9 cellular contexts compared by ENCODE assay signal in genomic region chr1:218585565-218586184, GRCh38.
DNase-seq lines count a peak whose midpoint lies in the region; ATAC-seq, FAIRE-seq and TF ChIP-seq lines count a peak whose summit lies in the region.
"Had no signal": no experiment of that assay in that cellular context is flagged by ENCODE, and none has a peak within 500 bp of the region (broad histone marks: within the 10 kb centered on the region; RNA-seq: fewer than 3 reads in every experiment).

No MANE protein-coding gene starts in this region.

- peak overlapping the region; percentile 80 for H3K27ac Mint-ChIP-seq in osteocyte (ENCODE audit: unreplicated experiment)
- no peak overlapping the region for H3K27ac Mint-ChIP-seq in stimulated activated effector memory CD8-positive, alpha-beta T cell treated with anti-CD3 and anti-CD28 coated beads, Interleukin-12 subunit alpha, Interleukin-12 subunit beta, amount 100 ng/mL, for 72 hours

- no peaks in the 10 kb centered on the region for H3K27me3 Mint-ChIP-seq in osteocyte (ENCODE audit: unreplicated experiment)

- TF ChIP-seq CTCF in endothelial cell of umbilical vein (IDR thresholded peaks at IDR 0.05; ENCODE audit: extremely low read depth in 1 of 2, insufficient read depth in 1 of 2, low read depth in 1 of 2, low read length in 2 of 2) (no peak), osteocyte (IDR thresholded peaks at IDR 0.05) (peak; percentile 13)

- H3K9me1 ChIP-seq in endothelial cell of umbilical vein (replicated peaks; ENCODE audit: control insufficient read depth, extremely low read depth, insufficient read depth, low read length) = no peaks in the 10 kb centered on the region

- no peak overlapping the region for H3K4me3 Mint-ChIP-seq in osteocyte (ENCODE audit: unreplicated experiment)
- no peak overlapping the region for H3K4me3 Mint-ChIP-seq in stimulated activated effector memory CD8-positive, alpha-beta T cell treated with anti-CD3 and anti-CD28 coated beads, Interleukin-12 subunit alpha, Interleukin-12 subunit beta, amount 100 ng/mL, for 72 hours

- FAIRE-seq in endothelial cell of umbilical vein (lab: Jason Lieb, UNC) = peak; percentile 90

- ATAC-seq in GM21619 (IDR thresholded peaks at IDR 0.05; ENCODE audit: unreplicated experiment) (peak; percentile 73), GM19035 (IDR thresholded peaks at IDR 0.05; ENCODE audit: unreplicated experiment) (no peak)
- no peak for ATAC-seq in stimulated activated effector memory CD8-positive, alpha-beta T cell treated with anti-CD3 and anti-CD28 coated beads, Interleukin-12 subunit alpha, Interleukin-12 subunit beta, amount 100 ng/mL, for 72 hours

- BruUV-seq in endothelial cell of umbilical vein (replicated peaks; lab: Mats Ljungman, UMichigan) = TSS peak; percentile 95

- peak; percentile 28 for TF ChIP-seq POLR2A in endothelial cell of umbilical vein (IDR thresholded peaks at IDR 0.05; ENCODE audit: low read depth, low read length)

- peaks cover 7% of the 10 kb centered on the region for H3K36me3 Mint-ChIP-seq in osteocyte (ENCODE audit: unreplicated experiment)
- no peaks in the 10 kb centered on the region for H3K36me3 Mint-ChIP-seq in stimulated activated effector memory CD8-positive, alpha-beta T cell treated with anti-CD3 and anti-CD28 coated beads, Interleukin-12 subunit alpha, Interleukin-12 subunit beta, amount 100 ng/mL, for 72 hours

- no peaks in the 10 kb centered on the region for H3K9me3 ChIP-seq in endothelial cell of umbilical vein (replicated peaks; ENCODE audit: control insufficient read depth, insufficient read depth, low read length)

- H3K4me2 ChIP-seq in endothelial cell of umbilical vein (ENCODE audit: insufficient read depth, low read length) = peak overlapping the region; percentile 38
- H3K4me2 ChIP-seq: KMS-11 had no signal

- H3K9me3 Mint-ChIP-seq in osteocyte (ENCODE audit: unreplicated experiment) = peaks cover 19% of the 10 kb centered on the region
- H3K9me3 Mint-ChIP-seq in stimulated activated effector memory CD8-positive, alpha-beta T cell treated with anti-CD3 and anti-CD28 coated beads, Interleukin-12 subunit alpha, Interleukin-12 subunit beta, amount 100 ng/mL, for 72 hours = peaks cover 5% of the 10 kb centered on the region

- H4K20me1 ChIP-seq in endothelial cell of umbilical vein (replicated peaks; ENCODE audit: control insufficient read depth, extremely low read depth, insufficient read depth, low read length) = no peaks in the 10 kb centered on the region

- POLR2A ChIA-PET in endothelial cell of umbilical vein (lab: Charles Lee) = no interaction called here

- CTCF ChIA-PET in endothelial cell of umbilical vein (lab: Charles Lee) = interaction anchor here (0.9 to 1.2 kb wide), 2 partner anchors 27 to 247 kb away, joined by 3 to 5 read pairs; no protein-coding TSS in a partner anchor

- no peaks in the 10 kb centered on the region for H3K36me3 ChIP-seq in endothelial cell of umbilical vein (ENCODE audit: control insufficient read depth in 2 of 2, extremely low read depth in 1 of 2, insufficient read depth in 2 of 2, low read length in 2 of 2)

- peak overlapping the region; percentile 77 for H3K27ac ChIP-seq in endothelial cell of umbilical vein (ENCODE audit: insufficient read depth, low read depth, low read length)
- H3K27ac ChIP-seq: KMS-11 had no signal

- H3K4me1 ChIP-seq in endothelial cell of umbilical vein (ENCODE audit: control insufficient read depth, extremely low read depth, insufficient read depth, low read length) = peaks cover 14% of the 10 kb centered on the region

- H3K4me3 ChIP-seq in endothelial cell of umbilical vein (replicated peaks in 1 of 3; ENCODE audit: insufficient read depth in 1 of 3, low read depth in 1 of 3, low read length in 3 of 3) = peak overlapping the region in 1 of 3 experiments; percentile 4

- H2AFZ ChIP-seq in endothelial cell of umbilical vein (ENCODE audit: low read depth, low read length) = peak overlapping the region; percentile 75

- peak overlapping the region; percentile 61 for H3K9ac ChIP-seq in endothelial cell of umbilical vein (replicated peaks; ENCODE audit: extremely low read depth, insufficient read depth, low read length)
- H3K9ac ChIP-seq: KMS-11 had no signal

- no peaks in the 10 kb centered on the region for H3K27me3 ChIP-seq in endothelial cell of umbilical vein (ENCODE audit: control insufficient read depth in 2 of 2, insufficient read depth in 2 of 2, low read length in 2 of 2)

- H3K4me1 Mint-ChIP-seq in osteocyte (ENCODE audit: unreplicated experiment) = peaks cover 38% of the 10 kb centered on the region
- no peaks in the 10 kb centered on the region for H3K4me1 Mint-ChIP-seq in stimulated activated effector memory CD8-positive, alpha-beta T cell treated with anti-CD3 and anti-CD28 coated beads, Interleukin-12 subunit alpha, Interleukin-12 subunit beta, amount 100 ng/mL, for 72 hours

- intact Hi-C loops in endothelial cell of umbilical vein (cut with micrococcal nuclease) = loop anchor here (5.0 kb wide), 1 partner anchor 223 kb away; no protein-coding TSS in a partner anchor

- no peaks in the 10 kb centered on the region for H3K79me2 ChIP-seq in endothelial cell of umbilical vein (ENCODE audit: control insufficient read depth, insufficient read depth, low read length)

- DNase-seq in NCI-H460 (ENCODE audit: extremely low read depth, low read depth) (peak; percentile 42), endothelial cell of umbilical vein (ENCODE audit: low read depth, low spot score) (peak; percentile 86), osteocyte (ENCODE audit: extremely low spot score, unreplicated experiment) (peak; percentile 89), SIG-M5 treated with dmso at 0.1 percent for 504 hours (lab: John Stamatoyannopoulos, UW; ENCODE audit: unreplicated experiment) (no peak), RPMI8226 (no peak)
- no peak for DNase-seq in stimulated activated effector memory CD8-positive, alpha-beta T cell treated with anti-CD3 and anti-CD28 coated beads, Interleukin-12 subunit alpha, Interleukin-12 subunit beta, amount 100 ng/mL, for 72 hours (ENCODE audit: low spot score in 2 of 2)

- dilution Hi-C loops in endothelial cell of umbilical vein (cut with MboI; ENCODE audit: extremely low pct_ligation_motif_present, low sequenced_read_pairs) = no loop called here

TF ChIP-seq in endothelial cell of umbilical vein, 7 proteins besides CTCF, POLR2A, EP300 and RAD21:
- no peak for TF ChIP-seq EZH2 (IDR thresholded peaks at IDR 0.05; ENCODE audit: borderline replicate concordance, low read depth, low read length, severe bottlenecking)
- peak; percentile 94 for TF ChIP-seq FOS (IDR thresholded peaks at IDR 0.05; ENCODE audit: borderline replicate concordance, insufficient read depth, low read length)
- no peak for TF ChIP-seq MAX (IDR thresholded peaks at IDR 0.05; ENCODE audit: insufficient read depth, insufficient read length)
- peak; percentile 99 for TF ChIP-seq JUN (IDR thresholded peaks at IDR 0.05; ENCODE audit: borderline replicate concordance, insufficient read depth, insufficient read length, low read depth)
- no peak for TF ChIP-seq MYC (IDR thresholded peaks at IDR 0.05; ENCODE audit: low read depth, low read length)
- TF ChIP-seq POLR2AphosphoS5 (IDR thresholded peaks at IDR 0.05; ENCODE audit: insufficient read depth, low read depth, low read length) = peak; percentile 23

Comparison
In these comparisons a context has a peak if more than half of its experiments do, and no peak if none do; other contexts are left out.
1. DNase-seq: peak in NCI-H460 (single experiment), endothelial cell of umbilical vein (single experiment) and osteocyte (single experiment); none in SIG-M5 treated with dmso at 0.1 percent for 504 hours (single experiment), RPMI8226 (single experiment) and stimulated activated effector memory CD8-positive, alpha-beta T cell treated with anti-CD3 and anti-CD28 coated beads, Interleukin-12 subunit alpha, Interleukin-12 subunit beta, amount 100 ng/mL, for 72 hours (0 of 2).